8 cellular contexts compared by ENCODE assay signal in genomic region chr22:25235547-25236290, GRCh38. TPM values are rescaled to one million over a fixed set of nuclear protein-coding genes. Genes with fewer than 3 reads are reported as not detected.
DNase-seq lines count a peak whose midpoint lies in the region; ATAC-seq, FAIRE-seq and TF ChIP-seq lines count a peak whose summit lies in the region.

No MANE protein-coding gene starts in this region.

- H3K27ac ChIP-seq in small intestine (ENCODE audit: low read depth in 1 of 2, low read length in 1 of 2): no peak overlapping the region

- DNase-seq in AG20443 (ENCODE audit: low spot score) (peak; percentile 96), GM19240 (ENCODE audit: insufficient read length, low spot score) (peak; percentile 97), NCI-H146 (lab: John Stamatoyannopoulos, UW) (peak; percentile 62), T-helper 9 cell (peak; percentile 6), astrocyte of the spinal cord (ENCODE audit: low read depth, low spot score) (peak; percentile 67), hypothalamus (lab: John Stamatoyannopoulos, UW) (peak in 38 of 51 donors; percentile 1 to 65 (median 34)), small intestine (peak; percentile 79)

- no peak for ATAC-seq in GM19035 (IDR thresholded peaks at IDR 0.05; ENCODE audit: unreplicated experiment)

- 10 to 13% (median 12%) methylated on average over 25 to 30 of the region's 30 CpGs for WGBS in small intestine, 3 donors

- peak; percentile 68 for TF ChIP-seq CTCF in astrocyte of the spinal cord (IDR thresholded peaks at IDR 0.05; ENCODE audit: low read depth, low read length)

- H3K9me3 ChIP-seq in small intestine (ENCODE audit: control insufficient read depth, low read depth): no peaks in the 10 kb centered on the region

- in situ Hi-C loops in astrocyte of the spinal cord (cut with HindIII; ENCODE audit: low sequenced_read_pairs): no loop called here

- peaks cover 0 to 6% of the 10 kb centered on the region in 2 donors for H3K27me3 ChIP-seq in small intestine (ENCODE audit: control insufficient read depth in 2 of 2, insufficient read depth in 2 of 2, low read length in 2 of 2)

- H3K36me3 ChIP-seq in small intestine (ENCODE audit: control insufficient read depth in 2 of 2, insufficient read depth in 2 of 2, low read length in 2 of 2): no peaks in the 10 kb centered on the region

- H3K4me1 ChIP-seq in small intestine (ENCODE audit: control insufficient read depth in 2 of 2, insufficient read depth in 1 of 2, low read depth in 1 of 2, low read length in 1 of 2): no peaks in the 10 kb centered on the region

- H3K4me3 ChIP-seq in astrocyte of the spinal cord (ENCODE audit: low read depth, low read length) (no peak overlapping the region), small intestine (ENCODE audit: low read depth in 1 of 2, low read length in 2 of 2) (no peak overlapping the region)

- FAIRE-seq in small intestine (lab: Jason Lieb, UNC): no peak

RNA-seq across cellular contexts. Expression of gene CRYBB2, which starts 16.3 kb away (rescaled TPM):
- polyA plus RNA-seq in small intestine: 1 to 10 TPM in 2 of 3 donors, under 1 TPM in 1; 0.39 to 2.7 (median 1.3) TPM

RNA-seq across cellular contexts. Expression of gene CRYBB3, which starts 36.1 kb away (rescaled TPM):
- 1 to 10 TPM in 2 of 3 donors, under 1 TPM in 1; 0.91 to 6.5 (median 2.7) TPM for polyA plus RNA-seq in small intestine

Comparison
In these comparisons a context has a peak if more than half of its experiments do, and no peak if none do; other contexts are left out.
1. DNase-seq: peak in every context shown above with its lines; median percentile 97 in GM19240; 96 in AG20443; 79 in small intestine; 67 in astrocyte of the spinal cord; 62 in NCI-H146; 34 in hypothalamus; 6 in T-helper 9 cell.